8 cellular contexts compared by ENCODE assay signal in genomic region chr1:154181944-154182341, GRCh38. TPM values are rescaled to one million over a fixed set of nuclear protein-coding genes. Genes with fewer than 3 reads are reported as not detected.
DNase-seq lines count a peak whose midpoint lies in the region; FAIRE-seq and TF ChIP-seq lines count a peak whose summit lies in the region.
"Had no signal": no experiment of that assay in that cellular context is flagged by ENCODE, and none has a peak within 500 bp of the region (broad histone marks: within the 10 kb centered on the region; RNA-seq: fewer than 3 reads in every experiment).

No MANE protein-coding gene starts in this region.

- H3K27me3 ChIP-seq in iPS-20b (ENCODE audit: insufficient read depth, low read length) = no peaks in the 10 kb centered on the region
- no peaks in the 10 kb centered on the region for H3K27me3 ChIP-seq in subcutaneous abdominal adipose tissue (ENCODE audit: control insufficient read depth in 5 of 5, insufficient read depth in 4 of 5, low read length in 5 of 5)

- no peaks in the 10 kb centered on the region for H3K9me3 ChIP-seq in iPS-20b (ENCODE audit: insufficient read depth, low read depth, low read length)
- no peaks in the 10 kb centered on the region for H3K9me3 ChIP-seq in subcutaneous abdominal adipose tissue (ENCODE audit: control insufficient read depth in 5 of 5, low read length in 5 of 5)

- TF ChIP-seq CTCF in HFF-Myc (IDR thresholded peaks at IDR 0.05; ENCODE audit: low read depth, low read length, missing control alignments) = no peak

- no peak for TF ChIP-seq POLR2A in GM12891 (IDR thresholded peaks at IDR 0.05; ENCODE audit: low read depth, low read length)

- H3K27ac ChIP-seq in iPS-20b (ENCODE audit: low read length) (no peak overlapping the region), subcutaneous abdominal adipose tissue (ENCODE audit: low read depth, low read length) (peak overlapping the region; percentile 91)

- no peaks in the 10 kb centered on the region for H3K9me3 Mint-ChIP-seq in activated T-helper 2 cell treated with anti-CD3 and anti-CD28 coated beads, Interferon-gamma antibody, Interleukin-2, Interleukin-4, amounts not matched to agents 10 μg/mL and 5 μg/mL and 100 μg/mL, durations not matched to agents 14 hours and 24 hours and 36 hours

- peaks cover 55% of the 10 kb centered on the region for H3K4me1 Mint-ChIP-seq in activated T-helper 2 cell treated with anti-CD3 and anti-CD28 coated beads, Interferon-gamma antibody, Interleukin-2, Interleukin-4, amounts not matched to agents 10 μg/mL and 5 μg/mL and 100 μg/mL, durations not matched to agents 14 hours and 24 hours and 36 hours (ENCODE audit: low read depth)

- H3K4me3 Mint-ChIP-seq in activated T-helper 2 cell treated with anti-CD3 and anti-CD28 coated beads, Interferon-gamma antibody, Interleukin-2, Interleukin-4, amounts not matched to agents 10 μg/mL and 5 μg/mL and 100 μg/mL, durations not matched to agents 14 hours and 24 hours and 36 hours (ENCODE audit: low read depth) = peak overlapping the region; percentile 99

- H3K36me3 Mint-ChIP-seq in activated T-helper 2 cell treated with anti-CD3 and anti-CD28 coated beads, Interferon-gamma antibody, Interleukin-2, Interleukin-4, amounts not matched to agents 10 μg/mL and 5 μg/mL and 100 μg/mL, durations not matched to agents 14 hours and 24 hours and 36 hours (ENCODE audit: low read depth) = peaks cover 53% of the 10 kb centered on the region

- peaks cover 34% of the 10 kb centered on the region; the same call in 1 of the 2 replicates for H3K36me3 ChIP-seq in iPS-20b (ENCODE audit: insufficient read depth, low read depth, low read length)
- H3K36me3 ChIP-seq in subcutaneous abdominal adipose tissue (ENCODE audit: control insufficient read depth in 5 of 5, insufficient read depth in 5 of 5, low read length in 5 of 5) = peaks cover 0 to 6% (median 0%) of the 10 kb centered on the region in 5 donors

- peaks cover 38% of the 10 kb centered on the region for H3K4me1 ChIP-seq in iPS-20b (ENCODE audit: insufficient read depth, low read length)
- peaks cover 5 to 63% (median 57%) of the 10 kb centered on the region in 5 donors for H3K4me1 ChIP-seq in subcutaneous abdominal adipose tissue (ENCODE audit: control insufficient read depth in 5 of 5, insufficient read depth in 5 of 5, low read length in 5 of 5)

- peak overlapping the region; percentile 81 for H3K9ac ChIP-seq in iPS-20b (ENCODE audit: low read depth, low read length)
- peak overlapping the region; percentile 79 to 91 (median 85) for H3K9ac ChIP-seq in subcutaneous abdominal adipose tissue (ENCODE audit: low read length in 5 of 5)

- DNase-seq in HFF-Myc (ENCODE audit: extremely low read depth, low read depth) (no peak), COR-L47 (lab: John Stamatoyannopoulos, UW) (no peak), GM12891 (ENCODE audit: insufficient read length, low spot score) (no peak), ureter (ENCODE audit: low spot score) (no peak)
- no peak for DNase-seq in activated T-helper 2 cell treated with anti-CD3 and anti-CD28 coated beads, Interferon-gamma antibody, Interleukin-2, Interleukin-4, amounts not matched to agents 10 μg/mL and 5 μg/mL and 100 μg/mL, durations not matched to agents 14 hours and 24 hours and 36 hours (ENCODE audit: low spot score)

- intact Hi-C loops in activated T-helper 2 cell treated with anti-CD3 and anti-CD28 coated beads, Interferon-gamma antibody, Interleukin-2, Interleukin-4, amounts not matched to agents 10 μg/mL and 5 μg/mL and 100 μg/mL, durations not matched to agents 14 hours and 24 hours and 36 hours (cut with micrococcal nuclease) = loop anchor here (1.0 to 5.0 kb wide), 8 partner anchors 11 to 511 kb away; partner anchors contain the start of genes ATP8B2, HAX1, ILF2 and RPS27

- peak overlapping the region; percentile 98 for H3K27ac Mint-ChIP-seq in activated T-helper 2 cell treated with anti-CD3 and anti-CD28 coated beads, Interferon-gamma antibody, Interleukin-2, Interleukin-4, amounts not matched to agents 10 μg/mL and 5 μg/mL and 100 μg/mL, durations not matched to agents 14 hours and 24 hours and 36 hours

- no peak for FAIRE-seq in GM12891 (lab: Jason Lieb, UNC)

- no peaks in the 10 kb centered on the region for H3K27me3 Mint-ChIP-seq in activated T-helper 2 cell treated with anti-CD3 and anti-CD28 coated beads, Interferon-gamma antibody, Interleukin-2, Interleukin-4, amounts not matched to agents 10 μg/mL and 5 μg/mL and 100 μg/mL, durations not matched to agents 14 hours and 24 hours and 36 hours (ENCODE audit: low read depth)

- H3K4me3 ChIP-seq in HFF-Myc (replicated peaks; ENCODE audit: low read depth, low read length) (peak overlapping the region; percentile 84), iPS-20b (ENCODE audit: low read length) (peak overlapping the region; percentile 83), subcutaneous abdominal adipose tissue (ENCODE audit: low read depth in 1 of 5, low read length in 5 of 5) (peak overlapping the region; percentile 84 to 100 (median 98))

TF ChIP-seq in GM12891, 5 proteins besides CTCF, POLR2A, EP300 and RAD21:
- no peak for TF ChIP-seq PAX5 (IDR thresholded peaks at IDR 0.05; ENCODE audit: insufficient read depth, low read length, severe bottlenecking)
- no peak for TF ChIP-seq TAF1 (IDR thresholded peaks at IDR 0.05; ENCODE audit: low read depth, low read length)
- no peak for TF ChIP-seq POU2F2 (IDR thresholded peaks at IDR 0.05; ENCODE audit: low read depth, low read length)
- TF ChIP-seq SPI1 (IDR thresholded peaks at IDR 0.05; ENCODE audit: low read depth, low read length) = no peak
- TF ChIP-seq POLR2AphosphoS5 (IDR thresholded peaks at IDR 0.05; ENCODE audit: low read depth, low read length) = no peak

RNA-seq across cellular contexts. Expression of gene TPM3, which starts 10.0 kb away (rescaled TPM):
- 696 and 759 TPM in 2 replicates for total RNA-seq in activated T-helper 2 cell treated with anti-CD3 and anti-CD28 coated beads, Interferon-gamma antibody, Interleukin-2, Interleukin-4, amounts not matched to agents 10 μg/mL and 5 μg/mL and 100 μg/mL, durations not matched to agents 14 hours and 24 hours and 36 hours
- 409 TPM for polyA plus RNA-seq in GM12891 (2012; ENCODE audit: low read depth, missing spikeins)
- total RNA-seq in ureter = 242 TPM

RNA-seq across cellular contexts. Expression of gene CFAP141, which starts 24.2 kb away (rescaled TPM):
- not detected in 2 replicates for total RNA-seq in activated T-helper 2 cell treated with anti-CD3 and anti-CD28 coated beads, Interferon-gamma antibody, Interleukin-2, Interleukin-4, amounts not matched to agents 10 μg/mL and 5 μg/mL and 100 μg/mL, durations not matched to agents 14 hours and 24 hours and 36 hours
- not detected for polyA plus RNA-seq in GM12891 (2012; ENCODE audit: low read depth, missing spikeins)
- not detected for total RNA-seq in ureter
- total RNA-seq: LHCN-M2 had no signal

RNA-seq across cellular contexts. Expression of gene NUP210L, which starts 27.1 kb away (rescaled TPM):
- 0.05 and 0.07 TPM in 2 replicates for total RNA-seq in activated T-helper 2 cell treated with anti-CD3 and anti-CD28 coated beads, Interferon-gamma antibody, Interleukin-2, Interleukin-4, amounts not matched to agents 10 μg/mL and 5 μg/mL and 100 μg/mL, durations not matched to agents 14 hours and 24 hours and 36 hours
- not detected for polyA plus RNA-seq in GM12891 (2012; ENCODE audit: low read depth, missing spikeins)
- 0.39 TPM for total RNA-seq in ureter
- total RNA-seq: LHCN-M2 had no signal

RNA-seq across cellular contexts. Expression of gene UBAP2L, which starts 38.8 kb away (rescaled TPM):
- total RNA-seq in activated T-helper 2 cell treated with anti-CD3 and anti-CD28 coated beads, Interferon-gamma antibody, Interleukin-2, Interleukin-4, amounts not matched to agents 10 μg/mL and 5 μg/mL and 100 μg/mL, durations not matched to agents 14 hours and 24 hours and 36 hours = 259 and 263 TPM in 2 replicates
- polyA plus RNA-seq in GM12891 (2012; ENCODE audit: low read depth, missing spikeins) = 86.1 TPM
- total RNA-seq in ureter = 195 TPM
